16 cellular contexts compared by ENCODE assay signal in the genomic region with DNA sequence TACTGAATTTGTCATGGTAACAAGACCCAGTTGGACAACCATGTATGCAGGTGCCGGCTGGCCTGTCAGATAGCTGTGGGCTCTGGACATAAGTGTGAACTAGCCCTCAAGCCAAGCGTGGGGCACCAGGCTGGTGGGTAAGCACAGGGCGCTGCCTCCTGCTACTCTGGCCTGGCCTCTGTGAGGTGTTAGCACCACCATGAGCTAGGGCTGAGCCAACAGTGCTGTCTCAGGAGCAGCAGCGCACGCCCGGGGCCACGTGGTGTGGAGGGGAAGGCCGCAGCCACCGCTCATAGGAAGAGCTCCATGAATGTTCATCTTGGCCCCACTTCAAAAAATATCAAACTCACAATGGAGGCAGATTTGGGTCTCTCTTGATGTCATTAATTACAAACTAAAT. TPM values are rescaled to one million over a fixed set of nuclear protein-coding genes. Genes with fewer than 3 reads are reported as not detected.
DNase-seq lines count a peak whose midpoint lies in the region; ATAC-seq and TF ChIP-seq lines count a peak whose summit lies in the region.
"Had no signal": no experiment of that assay in that cellular context is flagged by ENCODE, and none has a peak within 500 bp of the region (broad histone marks: within the 10 kb centered on the region; RNA-seq: fewer than 3 reads in every experiment).

No MANE protein-coding gene starts in this region.

- ATAC-seq in Right ventricle myocardium inferior (no peak), right cardiac atrium (no peak), esophagus mucosa (no peak)
- peak; percentile 28 for ATAC-seq in stimulated activated naive CD8-positive, alpha-beta T cell treated with anti-CD3 and anti-CD28 coated beads, Interleukin-15, amount 100 ng/mL, for 72 hours
- ATAC-seq: gastroesophageal sphincter had no signal

- no peaks in the 10 kb centered on the region for H3K27me3 Mint-ChIP-seq in activated CD4-positive, alpha-beta memory T cell treated with anti-CD3 and anti-CD28 coated beads for 36 hours
- H3K27me3 Mint-ChIP-seq in stimulated activated naive CD8-positive, alpha-beta T cell treated with anti-CD3 and anti-CD28 coated beads, Interleukin-15, amount 100 ng/mL, for 72 hours, result no peaks in the 10 kb centered on the region

- H3K9me3 Mint-ChIP-seq in activated CD4-positive, alpha-beta memory T cell treated with anti-CD3 and anti-CD28 coated beads for 36 hours, result no peaks in the 10 kb centered on the region
- H3K9me3 Mint-ChIP-seq in stimulated activated naive CD8-positive, alpha-beta T cell treated with anti-CD3 and anti-CD28 coated beads, Interleukin-15, amount 100 ng/mL, for 72 hours, result no peaks in the 10 kb centered on the region
- H3K9me3 Mint-ChIP-seq: neural crest cell had no signal

- H3K4me3 ChIP-seq in left ventricle myocardium inferior (no peak overlapping the region), right cardiac atrium (ENCODE audit: low read length) (no peak overlapping the region)
- H3K4me3 ChIP-seq: gastroesophageal sphincter, skin epidermis had no signal

- peaks cover 67% of the 10 kb centered on the region for H3K4me1 Mint-ChIP-seq in activated CD4-positive, alpha-beta memory T cell treated with anti-CD3 and anti-CD28 coated beads for 36 hours (ENCODE audit: low read depth)
- H3K4me1 Mint-ChIP-seq in stimulated activated naive CD8-positive, alpha-beta T cell treated with anti-CD3 and anti-CD28 coated beads, Interleukin-15, amount 100 ng/mL, for 72 hours, result peaks cover 86% of the 10 kb centered on the region

- TF ChIP-seq CTCF in left ventricle myocardium inferior (IDR thresholded peaks at IDR 0.05; ENCODE audit: borderline replicate concordance), result no peak

- H3K36me3 ChIP-seq in left ventricle myocardium inferior, result peaks cover 22% of the 10 kb centered on the region

- no peaks in the 10 kb centered on the region for H3K27me3 ChIP-seq in left ventricle myocardium inferior (ENCODE audit: low read depth)
- no peaks in the 10 kb centered on the region for H3K27me3 ChIP-seq in right cardiac atrium (ENCODE audit: control insufficient read depth, insufficient read depth)
- H3K27me3 ChIP-seq: gastroesophageal sphincter had no signal

- H3K4me3 Mint-ChIP-seq in activated CD4-positive, alpha-beta memory T cell treated with anti-CD3 and anti-CD28 coated beads for 36 hours, result no peak overlapping the region
- H3K4me3 Mint-ChIP-seq in stimulated activated naive CD8-positive, alpha-beta T cell treated with anti-CD3 and anti-CD28 coated beads, Interleukin-15, amount 100 ng/mL, for 72 hours, result peak overlapping the region; percentile 29 to 49
- H3K4me3 Mint-ChIP-seq: neural crest cell had no signal

- in situ Hi-C loops in KBM-7 (cut with MboI; ENCODE audit: low pct_unique_long_range_greater_than_20kb, low sequenced_read_pairs), result loop anchor here (10.0 kb wide), 1 partner anchor 75 kb away; no protein-coding TSS in a partner anchor
- in situ Hi-C loops in ACHN (cut with HindIII; ENCODE audit: low pct_ligation_motif_present, low pct_unique_long_range_greater_than_20kb, low sequenced_read_pairs), result no loop called here

- DNase-seq in Right ventricle myocardium inferior (ENCODE audit: missing footprints) (peak; percentile 52), left ventricle myocardium inferior (no peak), right cardiac atrium (peak; percentile 7 to 40 (median 40)), KBM-7 (no peak), ACHN (no peak)
- peak; percentile 47 for DNase-seq in activated CD4-positive, alpha-beta memory T cell treated with anti-CD3 and anti-CD28 coated beads for 36 hours
- DNase-seq in stimulated activated naive CD8-positive, alpha-beta T cell treated with anti-CD3 and anti-CD28 coated beads, Interleukin-15, amount 100 ng/mL, for 72 hours, result peak in 1 of 2 donors; percentile 36
- DNase-seq: amygdala, DMS79 treated with DMSO at 0.1 percent for 48 hours, NCI-H1092, NCI-H524 treated with DMSO at 0.1 percent for 48 hours, SIG-M5 had no signal

- H3K9me3 ChIP-seq in left ventricle myocardium inferior (replicated peaks), result no peaks in the 10 kb centered on the region
- H3K9me3 ChIP-seq in right cardiac atrium (ENCODE audit: control insufficient read depth, low read length), result no peaks in the 10 kb centered on the region
- H3K9me3 ChIP-seq: gastroesophageal sphincter had no signal

- H3K4me1 ChIP-seq in left ventricle myocardium inferior (peaks cover 19% of the 10 kb centered on the region), right cardiac atrium (ENCODE audit: control insufficient read depth, insufficient read depth, low read length) (no peaks in the 10 kb centered on the region)

- POLR2A ChIA-PET in activated CD4-positive, alpha-beta memory T cell treated with anti-CD3 and anti-CD28 coated beads for 36 hours (lab: Charles Lee), result interaction anchor here (0.9 to 3.9 kb wide), 2 partner anchors 10 to 35 kb away, joined by 3 to 42 read pairs; partner anchors contain the start of genes GNB1L and RTL10

- no peaks in the 10 kb centered on the region for H3K36me3 Mint-ChIP-seq in activated CD4-positive, alpha-beta memory T cell treated with anti-CD3 and anti-CD28 coated beads for 36 hours

- WGBS in right cardiac atrium, result 87% methylated on average over 9 of the region's 9 CpGs

- CTCF ChIA-PET in activated CD4-positive, alpha-beta memory T cell treated with anti-CD3 and anti-CD28 coated beads for 36 hours (lab: Charles Lee), result interaction anchor here (0.6 to 2.7 kb wide), 5 partner anchors 18 to 159 kb away, joined by 3 to 22 read pairs (median 3); no protein-coding TSS in a partner anchor

- H3K27ac Mint-ChIP-seq in activated CD4-positive, alpha-beta memory T cell treated with anti-CD3 and anti-CD28 coated beads for 36 hours, result peak overlapping the region; percentile 70
- H3K27ac Mint-ChIP-seq in stimulated activated naive CD8-positive, alpha-beta T cell treated with anti-CD3 and anti-CD28 coated beads, Interleukin-15, amount 100 ng/mL, for 72 hours, result peak overlapping the region; percentile 33 to 48

- H3K27ac ChIP-seq in left ventricle myocardium inferior (replicated peaks), result no peak overlapping the region
- H3K27ac ChIP-seq in right cardiac atrium (ENCODE audit: low read length), result no peak overlapping the region
- H3K27ac ChIP-seq: gastroesophageal sphincter had no signal

- intact Hi-C loops in Right ventricle myocardium inferior (cut with DNase I) (no loop called here), left ventricle myocardium inferior (cut with micrococcal nuclease) (no loop called here), right cardiac atrium (cut with DNase I) (no loop called here)
- intact Hi-C loops in activated CD4-positive, alpha-beta memory T cell treated with anti-CD3 and anti-CD28 coated beads for 36 hours (cut with micrococcal nuclease), result loop anchor here (5.0 kb wide), 2 partner anchors 133 to 158 kb away; no protein-coding TSS in a partner anchor

RNA-seq across cellular contexts. Expression of gene GNB1L, which starts 35.3 kb away (rescaled TPM):
- total RNA-seq in Right ventricle myocardium inferior, result 1.9 TPM
- total RNA-seq in left ventricle myocardium inferior, result 2.9 TPM
- total RNA-seq in activated CD4-positive, alpha-beta memory T cell treated with anti-CD3 and anti-CD28 coated beads for 36 hours, result 10 to 100 TPM; 11.3 to 12.3 TPM
- total RNA-seq in right cardiac atrium, result 1 to 10 TPM; 2.8 to 4.9 (median 4.0) TPM
- 2.1 TPM for polyA plus RNA-seq in right cardiac atrium
- total RNA-seq in esophagus mucosa, result 3.9 TPM

RNA-seq across cellular contexts. Expression of gene RTL10, which starts 35.3 kb away (rescaled TPM):
- total RNA-seq in Right ventricle myocardium inferior, result 8.5 TPM
- 6.6 TPM for total RNA-seq in left ventricle myocardium inferior
- total RNA-seq in activated CD4-positive, alpha-beta memory T cell treated with anti-CD3 and anti-CD28 coated beads for 36 hours, result 10 to 100 TPM; 11.5 to 13.5 TPM
- 1 to 10 TPM; 6.8 to 9.9 (median 8.8) TPM for total RNA-seq in right cardiac atrium
- 5.8 TPM for polyA plus RNA-seq in right cardiac atrium
- total RNA-seq in esophagus mucosa, result 14.0 TPM

RNA-seq across cellular contexts. Expression of gene COMT, which starts 51.6 kb away (rescaled TPM):
- total RNA-seq in Right ventricle myocardium inferior, result 104 TPM
- total RNA-seq in left ventricle myocardium inferior, result 81.5 TPM
- total RNA-seq in activated CD4-positive, alpha-beta memory T cell treated with anti-CD3 and anti-CD28 coated beads for 36 hours, result 10 to 100 TPM; 61.7 to 66.1 TPM
- 10 to 100 TPM; 69.6 to 89.3 (median 84.4) TPM for total RNA-seq in right cardiac atrium
- polyA plus RNA-seq in right cardiac atrium, result 102 TPM
- total RNA-seq in esophagus mucosa, result 146 TPM

RNA-seq across cellular contexts. Expression of gene TXNRD2, which starts 51.7 kb away (rescaled TPM):
- 40.9 TPM for total RNA-seq in Right ventricle myocardium inferior
- 35.2 TPM for total RNA-seq in left ventricle myocardium inferior
- 10 to 100 TPM; 23.3 to 23.4 TPM for total RNA-seq in activated CD4-positive, alpha-beta memory T cell treated with anti-CD3 and anti-CD28 coated beads for 36 hours
- 10 to 100 TPM; 18.7 to 28.5 (median 26.0) TPM for total RNA-seq in right cardiac atrium
- polyA plus RNA-seq in right cardiac atrium, result 32.9 TPM
- 11.7 TPM for total RNA-seq in esophagus mucosa

Comparison
In these comparisons a context has a peak if more than half of its experiments do, and no peak if none do; other contexts are left out.
1. DNase-seq: peak in Right ventricle myocardium inferior (single experiment), activated CD4-positive, alpha-beta memory T cell treated with anti-CD3 and anti-CD28 coated beads for 36 hours (single experiment) and right cardiac atrium (3 of 3); none in left ventricle myocardium inferior (single experiment), KBM-7 (single experiment) and ACHN (single experiment).